8 cellular contexts compared by ENCODE assay signal in the genomic region with DNA sequence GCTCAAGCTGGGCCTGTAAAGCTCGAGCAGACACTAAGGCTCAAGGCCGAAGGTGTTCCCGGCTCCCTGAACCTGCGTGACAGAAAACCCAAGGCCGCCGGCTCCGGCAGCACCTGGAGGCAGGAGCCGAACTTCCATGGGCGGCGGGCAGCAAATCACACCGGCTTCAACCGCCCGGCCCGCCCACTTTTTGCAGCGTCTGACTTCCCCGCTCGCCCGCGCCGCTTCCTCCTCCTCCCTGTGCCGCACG. TPM values are rescaled to one million over a fixed set of nuclear protein-coding genes. Genes with fewer than 3 reads are reported as not detected.
DNase-seq lines count a peak whose midpoint lies in the region; ATAC-seq and TF ChIP-seq lines count a peak whose summit lies in the region.

No MANE protein-coding gene starts in this region.

- no peaks in the 10 kb centered on the region for H3K36me3 ChIP-seq in BJ (ENCODE audit: control insufficient read depth, insufficient read depth, low read length)

- peak; percentile 41 for ATAC-seq in GM19467 (IDR thresholded peaks at IDR 0.05; ENCODE audit: unreplicated experiment)

- CTCF ChIA-PET in BJ (lab: Yijun Ruan, JAX): interaction anchor here (1.1 to 2.7 kb wide), 2 partner anchors 13 to 29 kb away, joined by 3 to 9 read pairs; no protein-coding TSS in a partner anchor

- TF ChIP-seq CTCF in BJ (IDR thresholded peaks at IDR 0.05; ENCODE audit: insufficient read depth, low read depth, low read length): no peak
- TF ChIP-seq CTCF in epithelial cell of esophagus (IDR thresholded peaks at IDR 0.05; ENCODE audit: insufficient read depth, low read depth, low read length, missing control alignments): no peak

- peak overlapping the region; percentile 72 for H3K4me3 ChIP-seq in BJ (ENCODE audit: low read depth, low read length)
- peak overlapping the region; percentile 56 for H3K4me3 ChIP-seq in epithelial cell of esophagus (ENCODE audit: low read length)

- peaks cover 2% of the 10 kb centered on the region; the same call in 1 of the 2 replicates for H3K27me3 ChIP-seq in BJ (ENCODE audit: control insufficient read depth, insufficient read depth, low read length)

- POLR2A ChIA-PET in BJ (lab: Charles Lee): no interaction called here

- DNase-seq in BJ (ENCODE audit: low read depth) (no peak), HS-5 (ENCODE audit: low read depth) (peak; percentile 35), NOMO-1 (lab: John Stamatoyannopoulos, UW; ENCODE audit: unreplicated experiment in 2 of 2) (peak; percentile 83 to 91), activated T-cell treated with anti-CD3 and anti-CD28 coated beads for 1 hour (ENCODE audit: low read depth) (peak; percentile 83), epithelial cell of esophagus (ENCODE audit: low read depth) (peak; percentile 94), mucosa of gallbladder (ENCODE audit: low spot score) (peak; percentile 84)
- DNase-seq in stimulated activated CD8-positive, alpha-beta memory T cell treated with anti-CD3 and anti-CD28 coated beads, Interleukin-4, amount 100 ng/mL, for 4 hours (ENCODE audit: low read depth in 2 of 2, low spot score in 1 of 2): peak; percentile 65 to 75

RNA-seq across cellular contexts. Expression of gene NSD2, which starts 0.9 kb away (rescaled TPM):
- 21.1 and 22.3 TPM in 2 replicates for polyA plus RNA-seq in BJ (2011; rRNA removed)
- 45.3 and 54.7 TPM in 2 replicates for polyA minus RNA-seq in BJ (2011; rRNA and poly(A)+ RNA removed)
- 45.9 TPM for total RNA-seq in mucosa of gallbladder

RNA-seq across cellular contexts. Expression of gene LETM1, which starts 14.3 kb away (rescaled TPM):
- 13.6 and 17.1 TPM in 2 replicates for polyA plus RNA-seq in BJ (2011; rRNA removed)
- 35.0 and 35.1 TPM in 2 replicates for polyA minus RNA-seq in BJ (2011; rRNA and poly(A)+ RNA removed)
- total RNA-seq in mucosa of gallbladder: 45.0 TPM
